ENCODE assay signal across 8 cellular contexts in the genomic region with DNA sequence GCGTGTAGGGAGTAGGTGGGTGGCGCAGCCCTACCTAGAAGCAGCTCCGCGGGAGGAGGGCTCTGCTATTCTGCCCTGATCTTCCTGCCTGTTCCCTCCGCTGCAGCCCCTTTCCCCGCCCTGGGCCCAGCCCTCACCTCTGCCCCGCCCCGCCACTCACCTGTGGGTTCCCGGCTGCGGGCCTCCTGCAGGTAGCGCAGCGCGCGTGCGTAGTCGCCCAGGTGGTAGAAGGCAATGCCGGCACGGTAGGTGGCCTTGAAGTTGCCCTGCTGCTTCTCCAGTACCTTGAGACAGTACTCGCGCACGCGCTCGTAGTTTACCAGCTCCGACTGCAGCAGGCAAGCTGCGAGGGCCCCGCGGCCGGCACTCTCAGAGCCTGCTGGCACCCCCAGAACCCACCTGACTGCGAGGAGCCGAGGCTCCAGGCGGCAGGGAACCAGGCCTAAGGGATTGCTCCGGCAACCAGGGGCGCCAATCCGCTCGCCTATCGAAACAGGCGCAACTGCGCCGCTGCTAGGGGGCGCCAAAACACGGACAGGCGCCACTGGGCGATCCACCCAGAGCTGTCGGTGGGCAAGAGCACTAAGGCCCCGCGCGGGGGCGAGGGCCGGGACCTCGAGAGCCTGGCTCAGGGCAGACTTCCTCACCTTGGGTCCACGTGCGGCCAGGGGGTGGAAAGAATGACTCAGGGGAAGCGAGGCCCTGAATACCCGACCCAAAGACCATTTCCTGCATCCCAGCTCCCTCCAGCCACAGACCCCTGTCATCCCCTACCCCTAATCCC. TPM values are rescaled to one million over a fixed set of nuclear protein-coding genes. Genes with fewer than 3 reads are reported as not detected.
DNase-seq lines count a peak whose midpoint lies in the region; ATAC-seq and TF ChIP-seq lines count a peak whose summit lies in the region.

No MANE protein-coding gene starts in this region.

- H3K27me3 Mint-ChIP-seq in activated T-helper 17 cell treated with anti-CD3 and anti-CD28 coated beads, Interleukin-2, amount 50 U/mL, for 72 hours = peaks cover 33% of the 10 kb centered on the region

- H3K4me2 ChIP-seq in Loucy (ENCODE audit: low read depth, low read length, poor library complexity, severe bottlenecking) = no peak overlapping the region

- TF ChIP-seq CTCF in Loucy (conservative IDR thresholded peaks at IDR 0.05; ENCODE audit: low read length) = peak; percentile 23

- no peak overlapping the region for H3K4me3 ChIP-seq in Loucy (ENCODE audit: low read length, poor library complexity, severe bottlenecking)

- H3K4me1 Mint-ChIP-seq in activated T-helper 17 cell treated with anti-CD3 and anti-CD28 coated beads, Interleukin-2, amount 50 U/mL, for 72 hours = peaks cover 10% of the 10 kb centered on the region

- H3K4me1 ChIP-seq in Loucy (ENCODE audit: insufficient read depth, low read length, poor library complexity, severe bottlenecking) = no peaks in the 10 kb centered on the region

- peaks cover 5% of the 10 kb centered on the region for H3K36me3 Mint-ChIP-seq in activated T-helper 17 cell treated with anti-CD3 and anti-CD28 coated beads, Interleukin-2, amount 50 U/mL, for 72 hours (ENCODE audit: low read depth)

- DNase-seq in COLO668 (lab: John Stamatoyannopoulos, UW; ENCODE audit: unreplicated experiment) = peak; percentile 90
- no peak for DNase-seq in left lobe of liver (ENCODE audit: low spot score)
- no peak for DNase-seq in stimulated activated naive CD4-positive, alpha-beta T cell (lab: John Stamatoyannopoulos, UW)
- DNase-seq in NOMO-1 treated with dmso at 0.1 percent for 144 hours (lab: John Stamatoyannopoulos, UW; ENCODE audit: unreplicated experiment) = no peak

- peaks cover 5% of the 10 kb centered on the region for H3K9me3 Mint-ChIP-seq in activated T-helper 17 cell treated with anti-CD3 and anti-CD28 coated beads, Interleukin-2, amount 50 U/mL, for 72 hours

- no peak for ATAC-seq in activated T-helper 17 cell treated with anti-CD3 and anti-CD28 coated beads, Interleukin-2, amount 50 U/mL, for 72 hours (replicated peaks)
- ATAC-seq in left lobe of liver (peak; percentile 69), GM21825 (IDR thresholded peaks at IDR 0.05; ENCODE audit: unreplicated experiment) (no peak), GM21786 (IDR thresholded peaks at IDR 0.05; ENCODE audit: unreplicated experiment) (no peak)

- no peaks in the 10 kb centered on the region for H3F3A ChIP-seq in Loucy (ENCODE audit: low read depth)

- no peak overlapping the region for H3K27ac Mint-ChIP-seq in activated T-helper 17 cell treated with anti-CD3 and anti-CD28 coated beads, Interleukin-2, amount 50 U/mL, for 72 hours

- H4K20me1 ChIP-seq in Loucy (ENCODE audit: insufficient read depth, low read length, poor library complexity, severe bottlenecking) = no peaks in the 10 kb centered on the region

- peak overlapping the region; percentile 30 for H3K4me3 Mint-ChIP-seq in activated T-helper 17 cell treated with anti-CD3 and anti-CD28 coated beads, Interleukin-2, amount 50 U/mL, for 72 hours

- no peak overlapping the region for H3K9ac ChIP-seq in Loucy (ENCODE audit: low read depth, low read length, poor library complexity, severe bottlenecking)

- no peaks in the 10 kb centered on the region for H3K27me3 ChIP-seq in Loucy (ENCODE audit: insufficient read depth, low read length, poor library complexity, severe bottlenecking)

- no peaks in the 10 kb centered on the region for H3K9me2 ChIP-seq in Loucy (replicated peaks; ENCODE audit: low read depth, low read length)

- H3K36me3 ChIP-seq in Loucy (ENCODE audit: insufficient read depth, low read length) = no peaks in the 10 kb centered on the region

- H2AFZ ChIP-seq in Loucy (ENCODE audit: low read length) = no peak overlapping the region

- H3K9me3 ChIP-seq in Loucy (ENCODE audit: insufficient read depth, low read depth, low read length) = no peaks in the 10 kb centered on the region

- H3K79me2 ChIP-seq in Loucy (ENCODE audit: insufficient read depth, low read length) = no peaks in the 10 kb centered on the region

RNA-seq across cellular contexts. Expression of gene TTC9B, which starts 1.0 kb away (rescaled TPM):
- 1 to 10 TPM in 1 of 2 donors, not detected in 1; 1.1 TPM for total RNA-seq in activated T-helper 17 cell treated with anti-CD3 and anti-CD28 coated beads, Interleukin-2, amount 50 U/mL, for 72 hours
- total RNA-seq in left lobe of liver = not detected

RNA-seq across cellular contexts. Expression of gene CCNP, which starts 9.3 kb away (rescaled TPM):
- total RNA-seq in activated T-helper 17 cell treated with anti-CD3 and anti-CD28 coated beads, Interleukin-2, amount 50 U/mL, for 72 hours = under 1 TPM; 0.28 to 0.48 TPM
- total RNA-seq in left lobe of liver = 3.8 TPM

RNA-seq across cellular contexts. Expression of gene MAP3K10, which starts 26.0 kb away (rescaled TPM):
- total RNA-seq in activated T-helper 17 cell treated with anti-CD3 and anti-CD28 coated beads, Interleukin-2, amount 50 U/mL, for 72 hours = 10 to 100 TPM; 11.1 to 12.9 TPM
- total RNA-seq in left lobe of liver = 7.7 TPM
